In the genomic region with DNA sequence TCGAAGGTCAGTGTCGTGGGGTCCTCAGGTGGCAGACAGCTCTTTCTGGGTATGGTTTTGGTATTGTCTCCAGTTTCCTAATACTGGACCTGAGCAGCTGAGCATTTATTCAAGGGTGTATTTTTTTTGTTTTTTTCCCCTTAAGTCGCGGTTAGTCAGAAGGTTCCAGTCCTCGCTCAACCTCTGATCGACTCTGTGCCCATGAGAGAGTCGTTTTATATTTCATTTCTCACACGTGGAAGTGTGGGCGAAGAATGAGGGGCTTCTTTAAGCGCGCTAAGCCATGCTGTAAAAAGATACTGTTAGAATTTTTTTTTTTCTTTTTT, we compare ENCODE assay signal across 2 cellular contexts.
TF ChIP-seq lines count a peak whose summit lies in the region.

No MANE protein-coding gene starts in this region.

TF ChIP-seq in SK-N-SH, 30 proteins besides CTCF, POLR2A, EP300 and RAD21 (continued from another document):
- TF ChIP-seq, protein P1, sequence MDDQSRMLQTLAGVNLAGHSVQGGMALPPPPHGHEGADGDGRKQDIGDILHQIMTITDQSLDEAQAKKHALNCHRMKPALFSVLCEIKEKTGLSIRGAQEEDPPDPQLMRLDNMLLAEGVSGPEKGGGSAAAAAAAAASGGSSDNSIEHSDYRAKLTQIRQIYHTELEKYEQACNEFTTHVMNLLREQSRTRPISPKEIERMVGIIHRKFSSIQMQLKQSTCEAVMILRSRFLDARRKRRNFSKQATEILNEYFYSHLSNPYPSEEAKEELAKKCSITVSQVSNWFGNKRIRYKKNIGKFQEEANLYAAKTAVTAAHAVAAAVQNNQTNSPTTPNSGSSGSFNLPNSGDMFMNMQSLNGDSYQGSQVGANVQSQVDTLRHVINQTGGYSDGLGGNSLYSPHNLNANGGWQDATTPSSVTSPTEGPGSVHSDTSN (IDR thresholded peaks at IDR 0.05): no peak
- TF ChIP-seq ELF1 (IDR thresholded peaks at IDR 0.05) (no peak), SIN3A (IDR thresholded peaks at IDR 0.05; ENCODE audit: borderline replicate concordance, low read depth, low read length) (no peak), CHD2 (IDR thresholded peaks at IDR 0.05; ENCODE audit: low read length, partially characterized antibody) (no peak), RFX5 (IDR thresholded peaks at IDR 0.05; ENCODE audit: low read length) (no peak), RCOR1 (IDR thresholded peaks at IDR 0.05; ENCODE audit: low read length) (no peak), TCF12 (IDR thresholded peaks at IDR 0.05) (no peak), JUND (IDR thresholded peaks at IDR 0.05) (no peak), FOXJ3 (CRISPR knock-in tag; IDR thresholded peaks at IDR 0.05) (no peak), MEF2A (IDR thresholded peaks at IDR 0.05; ENCODE audit: borderline replicate concordance, low read depth) (no peak), TAF1 (IDR thresholded peaks at IDR 0.05; ENCODE audit: borderline replicate concordance, low read depth, low read length) (no peak), NRF1 (IDR thresholded peaks at IDR 0.05; ENCODE audit: low read depth, low read length) (no peak)
- TF ChIP-seq, protein P2, sequence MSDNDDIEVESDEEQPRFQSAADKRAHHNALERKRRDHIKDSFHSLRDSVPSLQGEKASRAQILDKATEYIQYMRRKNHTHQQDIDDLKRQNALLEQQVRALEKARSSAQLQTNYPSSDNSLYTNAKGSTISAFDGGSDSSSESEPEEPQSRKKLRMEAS (IDR thresholded peaks at IDR 0.05; ENCODE audit: low read depth): no peak
- TF ChIP-seq, protein P3, sequence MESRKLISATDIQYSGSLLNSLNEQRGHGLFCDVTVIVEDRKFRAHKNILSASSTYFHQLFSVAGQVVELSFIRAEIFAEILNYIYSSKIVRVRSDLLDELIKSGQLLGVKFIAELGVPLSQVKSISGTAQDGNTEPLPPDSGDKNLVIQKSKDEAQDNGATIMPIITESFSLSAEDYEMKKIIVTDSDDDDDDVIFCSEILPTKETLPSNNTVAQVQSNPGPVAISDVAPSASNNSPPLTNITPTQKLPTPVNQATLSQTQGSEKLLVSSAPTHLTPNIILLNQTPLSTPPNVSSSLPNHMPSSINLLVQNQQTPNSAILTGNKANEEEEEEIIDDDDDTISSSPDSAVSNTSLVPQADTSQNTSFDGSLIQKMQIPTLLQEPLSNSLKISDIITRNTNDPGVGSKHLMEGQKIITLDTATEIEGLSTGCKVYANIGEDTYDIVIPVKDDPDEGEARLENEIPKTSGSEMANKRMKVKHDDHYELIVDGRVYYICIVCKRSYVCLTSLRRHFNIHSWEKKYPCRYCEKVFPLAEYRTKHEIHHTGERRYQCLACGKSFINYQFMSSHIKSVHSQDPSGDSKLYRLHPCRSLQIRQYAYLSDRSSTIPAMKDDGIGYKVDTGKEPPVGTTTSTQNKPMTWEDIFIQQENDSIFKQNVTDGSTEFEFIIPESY (IDR thresholded peaks at IDR 0.05; ENCODE audit: borderline replicate concordance, low read depth): no peak
- TF ChIP-seq, protein P4, sequence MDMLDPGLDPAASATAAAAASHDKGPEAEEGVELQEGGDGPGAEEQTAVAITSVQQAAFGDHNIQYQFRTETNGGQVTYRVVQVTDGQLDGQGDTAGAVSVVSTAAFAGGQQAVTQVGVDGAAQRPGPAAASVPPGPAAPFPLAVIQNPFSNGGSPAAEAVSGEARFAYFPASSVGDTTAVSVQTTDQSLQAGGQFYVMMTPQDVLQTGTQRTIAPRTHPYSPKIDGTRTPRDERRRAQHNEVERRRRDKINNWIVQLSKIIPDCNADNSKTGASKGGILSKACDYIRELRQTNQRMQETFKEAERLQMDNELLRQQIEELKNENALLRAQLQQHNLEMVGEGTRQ (IDR thresholded peaks at IDR 0.05; ENCODE audit: borderline replicate concordance, low read depth, low read length): no peak

TF ChIP-seq in SK-N-SH treated with all-trans-retinoic acid at 6 μM for 48 hours, 23 proteins besides CTCF, POLR2A, EP300 and RAD21 (continued from another document):
- TF ChIP-seq, protein P5, sequence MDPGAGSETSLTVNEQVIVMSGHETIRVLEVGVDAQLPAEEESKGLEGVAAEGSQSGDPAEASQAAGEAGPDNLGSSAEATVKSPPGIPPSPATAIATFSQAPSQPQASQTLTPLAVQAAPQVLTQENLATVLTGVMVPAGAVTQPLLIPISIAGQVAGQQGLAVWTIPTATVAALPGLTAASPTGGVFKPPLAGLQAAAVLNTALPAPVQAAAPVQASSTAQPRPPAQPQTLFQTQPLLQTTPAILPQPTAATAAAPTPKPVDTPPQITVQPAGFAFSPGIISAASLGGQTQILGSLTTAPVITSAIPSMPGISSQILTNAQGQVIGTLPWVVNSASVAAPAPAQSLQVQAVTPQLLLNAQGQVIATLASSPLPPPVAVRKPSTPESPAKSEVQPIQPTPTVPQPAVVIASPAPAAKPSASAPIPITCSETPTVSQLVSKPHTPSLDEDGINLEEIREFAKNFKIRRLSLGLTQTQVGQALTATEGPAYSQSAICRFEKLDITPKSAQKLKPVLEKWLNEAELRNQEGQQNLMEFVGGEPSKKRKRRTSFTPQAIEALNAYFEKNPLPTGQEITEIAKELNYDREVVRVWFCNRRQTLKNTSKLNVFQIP (CRISPR knock-in tag; IDR thresholded peaks at IDR 0.05; ENCODE audit: borderline replicate concordance, low read depth): no peak
- TF ChIP-seq ESRRG (CRISPR knock-in tag; IDR thresholded peaks at IDR 0.05) (no peak), GLIS3 (CRISPR knock-in tag; IDR thresholded peaks at IDR 0.05) (no peak), CSDC2 (CRISPR knock-in tag; IDR thresholded peaks at IDR 0.05) (no peak), RARB (CRISPR knock-in tag; IDR thresholded peaks at IDR 0.05) (no peak), TCF4 (CRISPR knock-in tag; IDR thresholded peaks at IDR 0.05; ENCODE audit: borderline replicate concordance) (no peak)
- TF ChIP-seq, protein P6, sequence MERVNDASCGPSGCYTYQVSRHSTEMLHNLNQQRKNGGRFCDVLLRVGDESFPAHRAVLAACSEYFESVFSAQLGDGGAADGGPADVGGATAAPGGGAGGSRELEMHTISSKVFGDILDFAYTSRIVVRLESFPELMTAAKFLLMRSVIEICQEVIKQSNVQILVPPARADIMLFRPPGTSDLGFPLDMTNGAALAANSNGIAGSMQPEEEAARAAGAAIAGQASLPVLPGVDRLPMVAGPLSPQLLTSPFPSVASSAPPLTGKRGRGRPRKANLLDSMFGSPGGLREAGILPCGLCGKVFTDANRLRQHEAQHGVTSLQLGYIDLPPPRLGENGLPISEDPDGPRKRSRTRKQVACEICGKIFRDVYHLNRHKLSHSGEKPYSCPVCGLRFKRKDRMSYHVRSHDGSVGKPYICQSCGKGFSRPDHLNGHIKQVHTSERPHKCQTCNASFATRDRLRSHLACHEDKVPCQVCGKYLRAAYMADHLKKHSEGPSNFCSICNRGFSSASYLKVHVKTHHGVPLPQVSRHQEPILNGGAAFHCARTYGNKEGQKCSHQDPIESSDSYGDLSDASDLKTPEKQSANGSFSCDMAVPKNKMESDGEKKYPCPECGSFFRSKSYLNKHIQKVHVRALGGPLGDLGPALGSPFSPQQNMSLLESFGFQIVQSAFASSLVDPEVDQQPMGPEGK (CRISPR knock-in tag; IDR thresholded peaks at IDR 0.05; ENCODE audit: borderline replicate concordance): no peak
- TF ChIP-seq, protein P7, sequence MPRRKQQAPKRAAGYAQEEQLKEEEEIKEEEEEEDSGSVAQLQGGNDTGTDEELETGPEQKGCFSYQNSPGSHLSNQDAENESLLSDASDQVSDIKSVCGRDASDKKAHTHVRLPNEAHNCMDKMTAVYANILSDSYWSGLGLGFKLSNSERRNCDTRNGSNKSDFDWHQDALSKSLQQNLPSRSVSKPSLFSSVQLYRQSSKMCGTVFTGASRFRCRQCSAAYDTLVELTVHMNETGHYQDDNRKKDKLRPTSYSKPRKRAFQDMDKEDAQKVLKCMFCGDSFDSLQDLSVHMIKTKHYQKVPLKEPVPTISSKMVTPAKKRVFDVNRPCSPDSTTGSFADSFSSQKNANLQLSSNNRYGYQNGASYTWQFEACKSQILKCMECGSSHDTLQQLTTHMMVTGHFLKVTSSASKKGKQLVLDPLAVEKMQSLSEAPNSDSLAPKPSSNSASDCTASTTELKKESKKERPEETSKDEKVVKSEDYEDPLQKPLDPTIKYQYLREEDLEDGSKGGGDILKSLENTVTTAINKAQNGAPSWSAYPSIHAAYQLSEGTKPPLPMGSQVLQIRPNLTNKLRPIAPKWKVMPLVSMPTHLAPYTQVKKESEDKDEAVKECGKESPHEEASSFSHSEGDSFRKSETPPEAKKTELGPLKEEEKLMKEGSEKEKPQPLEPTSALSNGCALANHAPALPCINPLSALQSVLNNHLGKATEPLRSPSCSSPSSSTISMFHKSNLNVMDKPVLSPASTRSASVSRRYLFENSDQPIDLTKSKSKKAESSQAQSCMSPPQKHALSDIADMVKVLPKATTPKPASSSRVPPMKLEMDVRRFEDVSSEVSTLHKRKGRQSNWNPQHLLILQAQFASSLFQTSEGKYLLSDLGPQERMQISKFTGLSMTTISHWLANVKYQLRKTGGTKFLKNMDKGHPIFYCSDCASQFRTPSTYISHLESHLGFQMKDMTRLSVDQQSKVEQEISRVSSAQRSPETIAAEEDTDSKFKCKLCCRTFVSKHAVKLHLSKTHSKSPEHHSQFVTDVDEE (CRISPR knock-in tag; IDR thresholded peaks at IDR 0.05): no peak
